In the genomic region with DNA sequence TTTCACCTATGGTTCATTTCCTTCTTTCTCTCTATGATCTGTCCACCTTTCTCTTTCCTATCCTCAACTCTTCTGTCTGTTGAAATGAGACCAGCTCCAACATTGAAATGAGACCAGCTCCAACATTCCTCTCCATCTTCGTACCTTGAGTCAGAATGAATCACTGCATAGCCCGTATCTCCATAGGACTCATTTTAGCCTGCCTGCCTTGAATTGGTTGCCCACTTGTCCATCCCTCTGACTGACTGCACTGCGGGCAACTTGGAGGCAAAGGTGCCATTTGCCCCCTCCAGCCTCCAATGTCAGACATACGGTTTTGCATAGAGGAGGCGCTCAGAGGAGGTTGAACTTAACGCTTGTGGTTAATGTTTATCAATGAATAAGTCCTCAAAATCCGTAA, we compare ENCODE assay signal across 31 cellular contexts.
DNase-seq lines count a peak whose midpoint lies in the region; ATAC-seq and TF ChIP-seq lines count a peak whose summit lies in the region.
"Had no signal": no experiment of that assay in that cellular context is flagged by ENCODE, and none has a peak within 500 bp of the region (broad histone marks: within the 10 kb centered on the region; RNA-seq: fewer than 3 reads in every experiment).

No MANE protein-coding gene starts in this region.

- H3K4me3 ChIP-seq in astrocyte of the spinal cord (ENCODE audit: low read depth, low read length) (no peak overlapping the region), neural progenitor cell (no peak overlapping the region)
- H3K4me3 ChIP-seq: ascending aorta, BLaER1, PC-9, tibial artery had no signal

- no peaks in the 10 kb centered on the region for H3K27me3 ChIP-seq in neural progenitor cell
- H3K27me3 ChIP-seq: ascending aorta, BLaER1, tibial artery had no signal

- in situ Hi-C loops in astrocyte of the spinal cord (cut with HindIII; ENCODE audit: low sequenced_read_pairs): no loop called here

- no peak overlapping the region for H3K4me2 ChIP-seq in neural progenitor cell
- H3K4me2 ChIP-seq: BLaER1, PC-9 had no signal

- no peaks in the 10 kb centered on the region for H4K20me1 ChIP-seq in neural progenitor cell (ENCODE audit: low read depth)
- H4K20me1 ChIP-seq: BLaER1 had no signal

- peaks cover 11% of the 10 kb centered on the region for H3K4me1 ChIP-seq in neural progenitor cell
- H3K4me1 ChIP-seq: ascending aorta, heart left ventricle, tibial artery had no signal

- no peaks in the 10 kb centered on the region for H3K79me2 ChIP-seq in neural progenitor cell (ENCODE audit: low read depth)

- no peaks in the 10 kb centered on the region for H3K9me3 ChIP-seq in neural progenitor cell (ENCODE audit: low read depth)
- H3K9me3 ChIP-seq: ascending aorta, BLaER1, heart left ventricle, tibial artery had no signal

- no peak for ATAC-seq in activated CD8-positive, alpha-beta T cell treated with anti-CD3 and anti-CD28 coated beads, Interleukin-2, amount 10 ng/mL, durations not matched to agents 7 days and 5 days
- ATAC-seq: esophagus mucosa, heart left ventricle, sciatic nerve, WTC11 had no signal

- H3K9me3 Mint-ChIP-seq in neural progenitor cell: peaks cover 2% of the 10 kb centered on the region
- no peaks in the 10 kb centered on the region for H3K9me3 Mint-ChIP-seq in nephron progenitor cell
- no peaks in the 10 kb centered on the region for H3K9me3 Mint-ChIP-seq in activated CD8-positive, alpha-beta T cell treated with anti-CD3 and anti-CD28 coated beads, Interleukin-2, amount 10 ng/mL, durations not matched to agents 7 days and 5 days (ENCODE audit: insufficient read depth)
- H3K9me3 Mint-ChIP-seq: activated CD4-positive, alpha-beta T cell treated with anti-CD3 and anti-CD28 coated beads, Interleukin-2, amount 10 ng/mL, durations not matched to agents 24 days and 14 days; activated naive CD8-positive, alpha-beta T cell treated with anti-CD3 and anti-CD28 coated beads, Interleukin-2, amount 10 ng/mL, durations not matched to agents 7 days and 5 days; central memory CD8-positive, alpha-beta T cell; dendritic cell treated with granulocyte-macrophage colony-stimulating factor and Interleukin-4, amounts not matched to agents 40 ng/mL and 50 ng/mL, for 4 days; mesothelial cell of epicardium; WTC11 had no signal

- no peak overlapping the region for H3K4me3 Mint-ChIP-seq in neural progenitor cell
- no peak overlapping the region for H3K4me3 Mint-ChIP-seq in nephron progenitor cell
- no peak overlapping the region for H3K4me3 Mint-ChIP-seq in activated CD8-positive, alpha-beta T cell treated with anti-CD3 and anti-CD28 coated beads, Interleukin-2, amount 10 ng/mL, durations not matched to agents 7 days and 5 days
- H3K4me3 Mint-ChIP-seq: activated CD4-positive, alpha-beta T cell treated with anti-CD3 and anti-CD28 coated beads, Interleukin-2, amount 10 ng/mL, durations not matched to agents 24 days and 14 days; activated naive CD8-positive, alpha-beta T cell treated with anti-CD3 and anti-CD28 coated beads, Interleukin-2, amount 10 ng/mL, durations not matched to agents 7 days and 5 days; central memory CD8-positive, alpha-beta T cell; dendritic cell treated with granulocyte-macrophage colony-stimulating factor and Interleukin-4, amounts not matched to agents 40 ng/mL and 50 ng/mL, for 4 days; mesothelial cell of epicardium; WTC11 had no signal

- peak overlapping the region; percentile 59 for H2AFZ ChIP-seq in neural progenitor cell (replicated peaks)
- H2AFZ ChIP-seq: PC-9 had no signal

- no peak for TF ChIP-seq CTCF in astrocyte of the spinal cord (IDR thresholded peaks at IDR 0.05; ENCODE audit: low read depth, low read length)
- no peak for TF ChIP-seq CTCF in neural progenitor cell (IDR thresholded peaks at IDR 0.05)
- TF ChIP-seq CTCF in nephron progenitor cell (IDR thresholded peaks at IDR 0.05): no peak

- CTCF ChIA-PET in activated CD8-positive, alpha-beta T cell treated with anti-CD3 and anti-CD28 coated beads, Interleukin-2, amount 10 ng/mL, durations not matched to agents 7 days and 5 days (lab: Charles Lee): no interaction called here

- no peaks in the 10 kb centered on the region for H3K36me3 ChIP-seq in neural progenitor cell
- H3K36me3 ChIP-seq: ascending aorta, BLaER1, heart left ventricle, tibial artery had no signal

- H3K4me1 Mint-ChIP-seq in neural progenitor cell (peaks cover 7% of the 10 kb centered on the region), nephron progenitor cell (peaks cover 1% of the 10 kb centered on the region)
- no peaks in the 10 kb centered on the region for H3K4me1 Mint-ChIP-seq in activated CD8-positive, alpha-beta T cell treated with anti-CD3 and anti-CD28 coated beads, Interleukin-2, amount 10 ng/mL, durations not matched to agents 7 days and 5 days (ENCODE audit: low read depth)
- H3K4me1 Mint-ChIP-seq: activated CD4-positive, alpha-beta T cell treated with anti-CD3 and anti-CD28 coated beads, Interleukin-2, amount 10 ng/mL, durations not matched to agents 24 days and 14 days; activated naive CD8-positive, alpha-beta T cell treated with anti-CD3 and anti-CD28 coated beads, Interleukin-2, amount 10 ng/mL, durations not matched to agents 7 days and 5 days; central memory CD8-positive, alpha-beta T cell had no signal

- H3K27ac Mint-ChIP-seq in neural progenitor cell (no peak overlapping the region), nephron progenitor cell (no peak overlapping the region)
- no peak overlapping the region for H3K27ac Mint-ChIP-seq in activated CD8-positive, alpha-beta T cell treated with anti-CD3 and anti-CD28 coated beads, Interleukin-2, amount 10 ng/mL, durations not matched to agents 7 days and 5 days
- H3K27ac Mint-ChIP-seq: activated CD4-positive, alpha-beta T cell treated with anti-CD3 and anti-CD28 coated beads, Interleukin-2, amount 10 ng/mL, durations not matched to agents 24 days and 14 days; activated naive CD8-positive, alpha-beta T cell treated with anti-CD3 and anti-CD28 coated beads, Interleukin-2, amount 10 ng/mL, durations not matched to agents 7 days and 5 days; dendritic cell treated with granulocyte-macrophage colony-stimulating factor and Interleukin-4, amounts not matched to agents 40 ng/mL and 50 ng/mL, for 4 days; mesothelial cell of epicardium; progenitor cell of endocrine pancreas; WTC11 had no signal

- H3K27me3 Mint-ChIP-seq in neural progenitor cell (ENCODE audit: insufficient read depth, low read depth) (no peaks in the 10 kb centered on the region), nephron progenitor cell (ENCODE audit: low read depth, poor library complexity) (peaks cover 15% of the 10 kb centered on the region)
- no peaks in the 10 kb centered on the region for H3K27me3 Mint-ChIP-seq in activated CD8-positive, alpha-beta T cell treated with anti-CD3 and anti-CD28 coated beads, Interleukin-2, amount 10 ng/mL, durations not matched to agents 7 days and 5 days (ENCODE audit: low read depth)
- H3K27me3 Mint-ChIP-seq: activated CD4-positive, alpha-beta T cell treated with anti-CD3 and anti-CD28 coated beads, Interleukin-2, amount 10 ng/mL, durations not matched to agents 24 days and 14 days; activated naive CD8-positive, alpha-beta T cell treated with anti-CD3 and anti-CD28 coated beads, Interleukin-2, amount 10 ng/mL, durations not matched to agents 7 days and 5 days; central memory CD8-positive, alpha-beta T cell; dendritic cell treated with granulocyte-macrophage colony-stimulating factor and Interleukin-4, amounts not matched to agents 40 ng/mL and 50 ng/mL, for 4 days; progenitor cell of endocrine pancreas had no signal

- no peak overlapping the region for H3K27ac ChIP-seq in neural progenitor cell
- H3K27ac ChIP-seq: ascending aorta, BLaER1, heart left ventricle, PC-9, tibial artery had no signal

- H3F3A ChIP-seq in neural progenitor cell (ENCODE audit: low read depth): no peaks in the 10 kb centered on the region

- H3K9ac ChIP-seq in neural progenitor cell: no peak overlapping the region
- H3K9ac ChIP-seq: BLaER1 had no signal

- DNase-seq in Daoy (ENCODE audit: low read depth) (peak; percentile 41), NCI-H226 (peak; percentile 76), astrocyte of the spinal cord (ENCODE audit: low read depth, low spot score) (peak; percentile 9), neural progenitor cell (ENCODE audit: low spot score) (no peak), nephron progenitor cell (no peak), inferior parietal cortex (ENCODE audit: extremely low spot score) (no peak), NCI-H2081 (lab: John Stamatoyannopoulos, UW) (no peak)
- DNase-seq in activated CD8-positive, alpha-beta T cell treated with anti-CD3 and anti-CD28 coated beads, Interleukin-2, amount 10 ng/mL, durations not matched to agents 7 days and 5 days: no peak
- DNase-seq: activated CD4-positive, alpha-beta T cell treated with anti-CD3 and anti-CD28 coated beads, Interleukin-2, amount 10 ng/mL, durations not matched to agents 24 days and 14 days; activated gamma-delta T cell treated with Interleukin-2 at 50 U/mL for 16 hours; activated naive CD8-positive, alpha-beta T cell treated with anti-CD3 and anti-CD28 coated beads, Interleukin-2, amount 10 ng/mL, durations not matched to agents 7 days and 5 days; activated T-cell treated with anti-CD3 and anti-CD28 coated beads, Interleukin-2, amount 50 U/mL, for 48 hours; foreskin fibroblast; HCEC 1CT; heart left ventricle; NCI-H1092 treated with DMSO at 0.1 percent for 48 hours; NCI-H187 treated with DMSO at 0.1 percent for 48 hours; NCI-H2171 treated with DMSO at 0.1 percent for 48 hours; NCI-H524; PC-9; stimulated activated CD4-positive, alpha-beta T cell treated with anti-CD3 and anti-CD28 coated beads, Interleukin-4, amount 100 ng/mL, for 24 hours; tibial artery had no signal

- H3K36me3 Mint-ChIP-seq in neural progenitor cell (no peaks in the 10 kb centered on the region), nephron progenitor cell (ENCODE audit: low read depth) (no peaks in the 10 kb centered on the region)
- no peaks in the 10 kb centered on the region for H3K36me3 Mint-ChIP-seq in activated CD8-positive, alpha-beta T cell treated with anti-CD3 and anti-CD28 coated beads, Interleukin-2, amount 10 ng/mL, durations not matched to agents 7 days and 5 days (ENCODE audit: low read depth)
- H3K36me3 Mint-ChIP-seq: activated naive CD8-positive, alpha-beta T cell treated with anti-CD3 and anti-CD28 coated beads, Interleukin-2, amount 10 ng/mL, durations not matched to agents 7 days and 5 days; mesothelial cell of epicardium; WTC11 had no signal

- POLR2A ChIA-PET in activated CD8-positive, alpha-beta T cell treated with anti-CD3 and anti-CD28 coated beads, Interleukin-2, amount 10 ng/mL, durations not matched to agents 7 days and 5 days (lab: Charles Lee): no interaction called here

Comparison
In these comparisons a context has a peak if more than half of its experiments do, and no peak if none do; other contexts are left out.
1. DNase-seq: peak in Daoy (single experiment), NCI-H226 (single experiment) and astrocyte of the spinal cord (single experiment); none in neural progenitor cell (single experiment), nephron progenitor cell (single experiment), inferior parietal cortex (single experiment), NCI-H2081 (0 of 2) and activated CD8-positive, alpha-beta T cell treated with anti-CD3 and anti-CD28 coated beads, Interleukin-2, amount 10 ng/mL, durations not matched to agents 7 days and 5 days (single experiment).